19 cellular contexts compared by ENCODE assay signal in the genomic region with DNA sequence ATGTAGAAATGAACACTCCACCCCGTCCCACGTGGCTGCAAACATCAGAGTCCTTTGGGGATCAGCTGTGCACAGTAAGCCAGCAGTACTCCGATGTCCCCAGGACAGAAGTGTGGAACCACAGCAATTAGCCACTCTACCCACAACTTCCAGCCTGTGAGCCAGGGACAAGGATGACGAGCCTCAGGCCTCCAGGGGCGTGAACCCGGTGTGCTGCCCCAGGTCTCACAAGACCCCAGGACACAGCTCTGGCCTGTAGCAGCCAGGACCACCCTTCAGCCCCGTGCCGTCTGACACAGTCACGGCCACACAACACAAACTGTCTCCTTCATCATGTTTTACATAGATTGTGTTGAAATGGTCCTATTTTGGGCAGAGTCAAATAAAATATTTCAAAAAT.
"Had no signal": no experiment of that assay in that cellular context is flagged by ENCODE, and none has a peak within 500 bp of the region (broad histone marks: within the 10 kb centered on the region; RNA-seq: fewer than 3 reads in every experiment).

No MANE protein-coding gene starts in this region.

- DNase-seq: activated CD4-positive, alpha-beta T cell treated with anti-CD3 and anti-CD28 coated beads for 4 hours; activated CD8-positive, alpha-beta T cell treated with anti-CD3 and anti-CD28 coated beads, Interleukin-2, amount 10 ng/mL, durations not matched to agents 7 days and 5 days; activated naive CD4-positive, alpha-beta T cell treated with anti-CD3 and anti-CD28 coated beads, Interleukin-2, amount 50 U/mL, for 16 hours; activated T-cell treated with anti-CD3 and anti-CD28 coated beads for 4 hours; erythroblast; heart right ventricle; naive thymus-derived CD8-positive, alpha-beta T cell; stimulated activated CD4-positive, alpha-beta T cell treated with anti-CD3 and anti-CD28 coated beads, Interleukin-15, amount 100 ng/mL, for 24 hours; stimulated activated CD4-positive, alpha-beta T cell treated with anti-CD3 and anti-CD28 coated beads, Interleukin-4, amount 100 ng/mL, for 1 hour; stimulated activated naive CD4-positive, alpha-beta T cell; transverse colon; WERI-Rb-1 had no signal

- H3K27ac Mint-ChIP-seq: activated CD8-positive, alpha-beta T cell treated with anti-CD3 and anti-CD28 coated beads, Interleukin-2, amount 10 ng/mL, durations not matched to agents 7 days and 5 days; activated T-helper 2 cell treated with anti-CD3 and anti-CD28 coated beads, Interferon-gamma antibody, Interleukin-2, Interleukin-4, amounts not matched to agents 10 μg/mL and 5 μg/mL and 100 μg/mL, durations not matched to agents 14 hours and 24 hours and 36 hours; T-helper 1 cell treated with Interleukin-12 subunit alpha and Interleukin-12 subunit beta and Interleukin-4 antibody, amounts not matched to agents 30 μg/mL and 1 μg/mL, for 36 hours had no signal

- H3K27ac ChIP-seq: gastrocnemius medialis, heart right ventricle, neutrophil, skin epidermis, transverse colon, vagina, WERI-Rb-1 had no signal

- FAIRE-seq: astrocyte had no signal

- H3K27me3 Mint-ChIP-seq: naive thymus-derived CD8-positive, alpha-beta T cell had no signal

- H3K9me3 ChIP-seq: gastrocnemius medialis, neutrophil, transverse colon, vagina had no signal

- H3K4me3 ChIP-seq: gastrocnemius medialis, heart right ventricle, skin epidermis, transverse colon, vagina had no signal

- H3K4me3 Mint-ChIP-seq: activated CD8-positive, alpha-beta T cell treated with anti-CD3 and anti-CD28 coated beads, Interleukin-2, amount 10 ng/mL, durations not matched to agents 7 days and 5 days; naive thymus-derived CD8-positive, alpha-beta T cell; T-helper 1 cell treated with Interleukin-12 subunit alpha and Interleukin-12 subunit beta and Interleukin-4 antibody, amounts not matched to agents 30 μg/mL and 1 μg/mL, for 36 hours had no signal

- H3K36me3 ChIP-seq: WERI-Rb-1 had no signal

- ATAC-seq: activated CD8-positive, alpha-beta T cell treated with anti-CD3 and anti-CD28 coated beads, Interleukin-2, amount 10 ng/mL, durations not matched to agents 7 days and 5 days; gastrocnemius medialis; naive thymus-derived CD8-positive, alpha-beta T cell had no signal

- H3K27me3 ChIP-seq: gastrocnemius medialis, heart right ventricle, neutrophil, transverse colon, vagina had no signal
